8 cellular contexts compared by ENCODE assay signal in the genomic region with DNA sequence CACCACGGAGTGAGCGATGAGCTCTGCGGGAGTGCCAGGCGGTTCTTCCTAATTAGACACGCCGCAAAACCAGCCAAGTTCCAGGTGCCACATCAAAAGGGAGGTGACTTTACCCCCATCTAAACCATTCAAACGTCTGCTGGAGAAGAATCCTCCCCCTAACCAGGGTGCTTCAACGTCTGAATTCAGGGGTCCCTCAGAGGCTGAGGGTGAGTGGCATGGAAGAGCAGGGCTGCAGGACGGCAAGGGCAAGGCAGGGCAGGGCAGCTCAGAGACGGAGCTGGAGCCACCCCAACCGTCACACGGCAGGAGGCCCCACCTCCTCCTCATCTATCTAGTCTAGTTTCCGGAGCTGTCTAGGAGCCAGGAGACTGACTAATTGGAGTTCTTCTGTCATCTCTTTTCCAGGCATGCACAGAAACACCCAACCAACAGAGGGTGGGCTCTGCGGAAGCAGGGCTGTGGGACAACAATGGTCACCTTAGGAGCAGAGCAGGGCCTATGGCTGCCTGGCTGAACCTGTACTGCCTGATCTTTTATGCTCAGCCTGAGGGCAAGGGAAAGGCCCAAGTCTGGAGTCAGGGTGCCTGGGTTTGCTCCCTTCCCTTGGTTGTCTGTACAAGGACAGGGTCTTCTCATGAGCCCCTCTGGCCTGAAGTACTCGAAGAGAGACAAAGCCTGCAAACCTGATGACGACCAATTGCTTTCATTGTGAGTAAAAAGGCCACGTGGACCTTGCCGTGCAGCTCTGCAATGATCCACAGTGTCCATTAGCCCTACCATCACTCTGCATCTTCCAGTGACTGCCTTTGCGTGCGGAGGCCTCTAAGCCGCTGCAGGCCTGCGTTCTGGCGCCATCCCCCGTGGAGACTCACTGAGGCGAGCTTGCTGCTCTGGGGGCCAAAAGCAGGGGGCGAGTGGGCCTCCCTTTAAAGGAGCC.
DNase-seq lines count a peak whose midpoint lies in the region; ATAC-seq and TF ChIP-seq lines count a peak whose summit lies in the region.

No MANE protein-coding gene starts in this region.

- peak overlapping the region in 3 of 4 donors; percentile 39 to 45 (median 43) for H3K27ac ChIP-seq in body of pancreas
- H3K27ac ChIP-seq in left lung = no peak overlapping the region

- H3K9me3 ChIP-seq in body of pancreas = no peaks in the 10 kb centered on the region
- no peaks in the 10 kb centered on the region for H3K9me3 ChIP-seq in left lung

- ATAC-seq in body of pancreas (peak; percentile 15), left lung (peak; percentile 72), HG03280 (IDR thresholded peaks at IDR 0.05; ENCODE audit: unreplicated experiment) (no peak)

- intact Hi-C loops in body of pancreas (cut with DNase I) = loop anchor here (10.0 kb wide), 1 partner anchor 60 kb away; no protein-coding TSS in a partner anchor
- intact Hi-C loops in left lung (cut with DNase I) = no loop called here

- DNase-seq in EH (ENCODE audit: low read depth) (peak; percentile 87), NCI-H2081 treated with DMSO at 0.1 percent for 48 hours (lab: John Stamatoyannopoulos, UW) (peak; percentile 86), body of pancreas (peak in 1 of 4 donors; percentile 41), left lung (no peak), RKO (ENCODE audit: low spot score) (no peak), SIG-M5 treated with dmso at 0.1 percent for 504 hours (lab: John Stamatoyannopoulos, UW; ENCODE audit: unreplicated experiment) (no peak)
- DNase-seq in central memory CD4-positive, alpha-beta T cell = no peak

- 53 to 64% methylated on average over 21 to 25 of the region's 26 CpGs for WGBS in body of pancreas, 2 donors

- peaks cover 34% of the 10 kb centered on the region for H3K4me1 ChIP-seq in body of pancreas
- H3K4me1 ChIP-seq in left lung = peaks cover 5 to 17% of the 10 kb centered on the region in 2 donors

- no peaks in the 10 kb centered on the region for H3K36me3 ChIP-seq in body of pancreas (replicated peaks in 1 of 2; ENCODE audit: insufficient read depth in 1 of 2, low read depth in 2 of 2)
- H3K36me3 ChIP-seq in left lung = no peaks in the 10 kb centered on the region

- TF ChIP-seq POLR2A in body of pancreas (IDR thresholded peaks at IDR 0.05) = no peak

- H3K27me3 ChIP-seq in body of pancreas = no peaks in the 10 kb centered on the region
- no peaks in the 10 kb centered on the region for H3K27me3 ChIP-seq in left lung

- H3K4me3 ChIP-seq in body of pancreas (no peak overlapping the region), left lung (no peak overlapping the region)

- no peak for TF ChIP-seq CTCF in body of pancreas (IDR thresholded peaks at IDR 0.05)
- no peak for TF ChIP-seq CTCF in left lung (IDR thresholded peaks at IDR 0.05)

Comparison
In these comparisons a context has a peak if more than half of its experiments do, and no peak if none do; other contexts are left out.
1. DNase-seq: peak in EH (single experiment) and NCI-H2081 treated with DMSO at 0.1 percent for 48 hours (single experiment); none in left lung (0 of 2), central memory CD4-positive, alpha-beta T cell (single experiment), RKO (single experiment) and SIG-M5 treated with dmso at 0.1 percent for 504 hours (single experiment).
2. H3K27ac ChIP-seq: peak in body of pancreas (3 of 4); none in left lung (0 of 2).